2 cellular contexts compared by ENCODE assay signal in genomic region chr6:170423030-170423429, GRCh38.
TF ChIP-seq lines count a peak whose summit lies in the region.

No MANE protein-coding gene starts in this region.

TF ChIP-seq in SK-N-SH, 30 proteins besides CTCF, POLR2A, EP300 and RAD21 (continued from another document):
- TF ChIP-seq, protein P1, sequence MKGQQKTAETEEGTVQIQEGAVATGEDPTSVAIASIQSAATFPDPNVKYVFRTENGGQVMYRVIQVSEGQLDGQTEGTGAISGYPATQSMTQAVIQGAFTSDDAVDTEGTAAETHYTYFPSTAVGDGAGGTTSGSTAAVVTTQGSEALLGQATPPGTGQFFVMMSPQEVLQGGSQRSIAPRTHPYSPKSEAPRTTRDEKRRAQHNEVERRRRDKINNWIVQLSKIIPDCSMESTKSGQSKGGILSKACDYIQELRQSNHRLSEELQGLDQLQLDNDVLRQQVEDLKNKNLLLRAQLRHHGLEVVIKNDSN (IDR thresholded peaks at IDR 0.05; ENCODE audit: borderline replicate concordance, low read depth) = no peak
- TF ChIP-seq, protein P2, sequence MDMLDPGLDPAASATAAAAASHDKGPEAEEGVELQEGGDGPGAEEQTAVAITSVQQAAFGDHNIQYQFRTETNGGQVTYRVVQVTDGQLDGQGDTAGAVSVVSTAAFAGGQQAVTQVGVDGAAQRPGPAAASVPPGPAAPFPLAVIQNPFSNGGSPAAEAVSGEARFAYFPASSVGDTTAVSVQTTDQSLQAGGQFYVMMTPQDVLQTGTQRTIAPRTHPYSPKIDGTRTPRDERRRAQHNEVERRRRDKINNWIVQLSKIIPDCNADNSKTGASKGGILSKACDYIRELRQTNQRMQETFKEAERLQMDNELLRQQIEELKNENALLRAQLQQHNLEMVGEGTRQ (IDR thresholded peaks at IDR 0.05; ENCODE audit: borderline replicate concordance, low read depth, low read length) = no peak
- TF ChIP-seq NFIC (IDR thresholded peaks at IDR 0.05; ENCODE audit: borderline replicate concordance) = no peak
TF ChIP-seq in SK-N-SH: peak in this region for 0.

TF ChIP-seq in SK-N-SH treated with all-trans-retinoic acid at 6 μM for 48 hours, 23 proteins besides CTCF, POLR2A, EP300 and RAD21 (continued from another document):
- TF ChIP-seq CSRNP3 (CRISPR knock-in tag; IDR thresholded peaks at IDR 0.05) = no peak
- no peak for TF ChIP-seq TOX (CRISPR knock-in tag; IDR thresholded peaks at IDR 0.05; ENCODE audit: borderline replicate concordance)
- TF ChIP-seq ESRRG (CRISPR knock-in tag; IDR thresholded peaks at IDR 0.05) = no peak
- TF ChIP-seq ZNF8 (CRISPR knock-in tag; IDR thresholded peaks at IDR 0.05) = no peak
- TF ChIP-seq, protein P3, sequence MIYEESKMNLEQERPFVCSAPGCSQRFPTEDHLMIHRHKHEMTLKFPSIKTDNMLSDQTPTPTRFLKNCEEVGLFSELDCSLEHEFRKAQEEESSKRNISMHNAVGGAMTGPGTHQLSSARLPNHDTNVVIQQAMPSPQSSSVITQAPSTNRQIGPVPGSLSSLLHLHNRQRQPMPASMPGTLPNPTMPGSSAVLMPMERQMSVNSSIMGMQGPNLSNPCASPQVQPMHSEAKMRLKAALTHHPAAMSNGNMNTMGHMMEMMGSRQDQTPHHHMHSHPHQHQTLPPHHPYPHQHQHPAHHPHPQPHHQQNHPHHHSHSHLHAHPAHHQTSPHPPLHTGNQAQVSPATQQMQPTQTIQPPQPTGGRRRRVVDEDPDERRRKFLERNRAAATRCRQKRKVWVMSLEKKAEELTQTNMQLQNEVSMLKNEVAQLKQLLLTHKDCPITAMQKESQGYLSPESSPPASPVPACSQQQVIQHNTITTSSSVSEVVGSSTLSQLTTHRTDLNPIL (CRISPR knock-in tag; IDR thresholded peaks at IDR 0.05; ENCODE audit: low read depth) = no peak
- no peak for TF ChIP-seq ZFP30 (CRISPR knock-in tag; IDR thresholded peaks at IDR 0.05)
- no peak for TF ChIP-seq ZNF70 (CRISPR knock-in tag; IDR thresholded peaks at IDR 0.05)
- TF ChIP-seq, protein P4, sequence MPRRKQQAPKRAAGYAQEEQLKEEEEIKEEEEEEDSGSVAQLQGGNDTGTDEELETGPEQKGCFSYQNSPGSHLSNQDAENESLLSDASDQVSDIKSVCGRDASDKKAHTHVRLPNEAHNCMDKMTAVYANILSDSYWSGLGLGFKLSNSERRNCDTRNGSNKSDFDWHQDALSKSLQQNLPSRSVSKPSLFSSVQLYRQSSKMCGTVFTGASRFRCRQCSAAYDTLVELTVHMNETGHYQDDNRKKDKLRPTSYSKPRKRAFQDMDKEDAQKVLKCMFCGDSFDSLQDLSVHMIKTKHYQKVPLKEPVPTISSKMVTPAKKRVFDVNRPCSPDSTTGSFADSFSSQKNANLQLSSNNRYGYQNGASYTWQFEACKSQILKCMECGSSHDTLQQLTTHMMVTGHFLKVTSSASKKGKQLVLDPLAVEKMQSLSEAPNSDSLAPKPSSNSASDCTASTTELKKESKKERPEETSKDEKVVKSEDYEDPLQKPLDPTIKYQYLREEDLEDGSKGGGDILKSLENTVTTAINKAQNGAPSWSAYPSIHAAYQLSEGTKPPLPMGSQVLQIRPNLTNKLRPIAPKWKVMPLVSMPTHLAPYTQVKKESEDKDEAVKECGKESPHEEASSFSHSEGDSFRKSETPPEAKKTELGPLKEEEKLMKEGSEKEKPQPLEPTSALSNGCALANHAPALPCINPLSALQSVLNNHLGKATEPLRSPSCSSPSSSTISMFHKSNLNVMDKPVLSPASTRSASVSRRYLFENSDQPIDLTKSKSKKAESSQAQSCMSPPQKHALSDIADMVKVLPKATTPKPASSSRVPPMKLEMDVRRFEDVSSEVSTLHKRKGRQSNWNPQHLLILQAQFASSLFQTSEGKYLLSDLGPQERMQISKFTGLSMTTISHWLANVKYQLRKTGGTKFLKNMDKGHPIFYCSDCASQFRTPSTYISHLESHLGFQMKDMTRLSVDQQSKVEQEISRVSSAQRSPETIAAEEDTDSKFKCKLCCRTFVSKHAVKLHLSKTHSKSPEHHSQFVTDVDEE (CRISPR knock-in tag; IDR thresholded peaks at IDR 0.05) = no peak
- TF ChIP-seq GLIS3 (CRISPR knock-in tag; IDR thresholded peaks at IDR 0.05) = no peak
- TF ChIP-seq SNAI2 (CRISPR knock-in tag; IDR thresholded peaks at IDR 0.05) = no peak
- no peak for TF ChIP-seq RARB (CRISPR knock-in tag; IDR thresholded peaks at IDR 0.05)
- no peak for TF ChIP-seq ZC3H10 (CRISPR knock-in tag; IDR thresholded peaks at IDR 0.05)
- no peak for TF ChIP-seq ZFP3 (CRISPR knock-in tag; IDR thresholded peaks at IDR 0.05)
- TF ChIP-seq ISL1 (CRISPR knock-in tag; IDR thresholded peaks at IDR 0.05) = no peak
- no peak for TF ChIP-seq TCF4 (CRISPR knock-in tag; IDR thresholded peaks at IDR 0.05; ENCODE audit: borderline replicate concordance)
TF ChIP-seq in SK-N-SH treated with all-trans-retinoic acid at 6 μM for 48 hours: peak in this region for 0.
